In genomic region chr12:54381136-54381535, GRCh38 we compare ENCODE assay signal across 20 cellular contexts. TPM values are rescaled to one million over a fixed set of nuclear protein-coding genes. Genes with fewer than 3 reads are reported as not detected.
DNase-seq lines count a peak whose midpoint lies in the region; ATAC-seq, FAIRE-seq and TF ChIP-seq lines count a peak whose summit lies in the region.
"Had no signal": no experiment of that assay in that cellular context is flagged by ENCODE, and none has a peak within 500 bp of the region (broad histone marks: within the 10 kb centered on the region; RNA-seq: fewer than 3 reads in every experiment).

No MANE protein-coding gene starts in this region.

- peaks cover 0 to 2% (median 0%) of the 10 kb centered on the region in 7 donors for H3K9me3 Mint-ChIP-seq in CD14-positive monocyte
- H3K9me3 Mint-ChIP-seq: CD4-positive, alpha-beta memory T cell; GM23338; H9; HFFc6 had no signal

- H3K9me1 ChIP-seq in K562 (ENCODE audit: control insufficient read depth, insufficient read depth, low read length) = peaks cover 8% of the 10 kb centered on the region

- in situ Hi-C loops in K562 (cut with MboI) = no loop called here
- in situ Hi-C loops in gastrocnemius medialis (cut with MboI; ENCODE audit: low sequenced_read_pairs in 4 of 4) = no loop called here

- H3K27ac Mint-ChIP-seq in CD14-positive monocyte = peak overlapping the region; percentile 57 to 100 (median 100)
- H3K27ac Mint-ChIP-seq: GM23338 had no signal

- H3K27me3 ChIP-seq in ACC112 (ENCODE audit: insufficient read depth, low read length) = no peaks in the 10 kb centered on the region
- H3K27me3 ChIP-seq in K562 (ENCODE audit: control insufficient read depth in 2 of 2, insufficient read depth in 2 of 2, low read length in 2 of 2) = no peaks in the 10 kb centered on the region
- H3K27me3 ChIP-seq in gastrocnemius medialis = no peaks in the 10 kb centered on the region

- no peak for DNase-seq in CD14-positive monocyte (ENCODE audit: low spot score)
- no peak for DNase-seq in K562 (ENCODE audit: extremely low read depth in 1 of 4, low spot score in 3 of 4)
- no peak for DNase-seq in gastrocnemius medialis
- no peak for DNase-seq in retina
- no peak for DNase-seq in C1 segment of cervical spinal cord (lab: John Stamatoyannopoulos, UW)
- no peak for DNase-seq in nucleus accumbens (lab: John Stamatoyannopoulos, UW)
- DNase-seq: AML-193; CD4-positive, alpha-beta memory T cell; DND-41; GDM1; H9; HFFc6; KG1 had no signal

- CTCF ChIA-PET in K562 (lab: Yijun Ruan, JAX; ENCODE audit: low intra/inter-chr PET ratio) = interaction anchor here (3.2 to 3.8 kb wide), 2 partner anchors 12 to 160 kb away, joined by 36 to 50 read pairs; no protein-coding TSS in a partner anchor

- H2AFZ ChIP-seq in ACC112 (ENCODE audit: low read length, unreplicated experiment) (no peak overlapping the region), K562 (ENCODE audit: low read depth, low read length) (no peak overlapping the region)
- H2AFZ ChIP-seq: GM23338 had no signal

- no peak overlapping the region for H3K4me3 ChIP-seq in ACC112 (ENCODE audit: low read depth, low read length)
- H3K4me3 ChIP-seq in K562 = no peak overlapping the region
- H3K4me3 ChIP-seq in gastrocnemius medialis = no peak overlapping the region
- H3K4me3 ChIP-seq: BLaER1 treated with 17β-estradiol and CSF1 and Interleukin-3, amounts not matched to agents 10 nM and 100 nM; GM23338 had no signal

- no peak overlapping the region for H3K9ac ChIP-seq in K562 (ENCODE audit: insufficient read depth in 1 of 2, low read depth in 2 of 2, low read length in 2 of 2)

- no peak for TF ChIP-seq CTCF in CD14-positive monocyte (IDR thresholded peaks at IDR 0.05)
- TF ChIP-seq CTCF in K562 (IDR thresholded peaks at IDR 0.05 in 2 of 3, conservative IDR thresholded peaks at IDR 0.05 in 1 of 3; ENCODE audit: insufficient read depth in 2 of 3, low read depth in 1 of 3, low read length in 3 of 3) = no peak
- TF ChIP-seq CTCF in gastrocnemius medialis (IDR thresholded peaks at IDR 0.05 in 4 of 5, conservative IDR thresholded peaks at IDR 0.05 in 1 of 5) = no peak

- no peak for ATAC-seq in K562
- ATAC-seq in gastrocnemius medialis = no peak
- no peak for ATAC-seq in HG03439 (IDR thresholded peaks at IDR 0.05; ENCODE audit: unreplicated experiment)
- ATAC-seq: GM23338 had no signal

- H4K20me1 ChIP-seq in K562 (replicated peaks; ENCODE audit: control insufficient read depth, insufficient read depth, low read length) = peaks cover 12% of the 10 kb centered on the region

- TF ChIP-seq EP300 in K562 (IDR thresholded peaks at IDR 0.05; ENCODE audit: low read length) = no peak

- H3K79me2 ChIP-seq in ACC112 (ENCODE audit: control insufficient read depth, insufficient read depth, low read length, unreplicated experiment) (no peaks in the 10 kb centered on the region), K562 (ENCODE audit: control insufficient read depth, insufficient read depth, low read length) (peaks cover 70% of the 10 kb centered on the region)

- H3K4me1 ChIP-seq in ACC112 (ENCODE audit: control insufficient read depth, insufficient read depth, low read length, unreplicated experiment) (peaks cover 45% of the 10 kb centered on the region), K562 (replicated peaks in 1 of 2; ENCODE audit: control insufficient read depth in 2 of 2, insufficient read depth in 2 of 2, low read length in 2 of 2) (peaks cover 54 to 56% of the 10 kb centered on the region in 2 experiments), gastrocnemius medialis (peaks cover 39 to 58% of the 10 kb centered on the region in 2 donors)

- H3K27me3 Mint-ChIP-seq in CD14-positive monocyte (ENCODE audit: low read depth in 3 of 3) = peaks cover 0 to 2% (median under 1%) of the 10 kb centered on the region in 3 donors
- H3K27me3 Mint-ChIP-seq: CD4-positive, alpha-beta memory T cell had no signal

- H3K27ac ChIP-seq in ACC112 (ENCODE audit: low read depth, low read length) = peak overlapping the region; percentile 67; the same call in 1 of the 2 replicates
- no peak overlapping the region for H3K27ac ChIP-seq in K562 (ENCODE audit: extremely low read depth, low read depth, low read length)
- H3K27ac ChIP-seq in gastrocnemius medialis = peak overlapping the region in 3 of 4 donors; percentile 3 to 78 (median 72)

- H3K36me3 ChIP-seq in ACC112 (ENCODE audit: insufficient read depth, low read length) (peaks cover 7% of the 10 kb centered on the region), K562 (ENCODE audit: control insufficient read depth, insufficient read depth, low read length) (peaks cover 79% of the 10 kb centered on the region), gastrocnemius medialis (no peaks in the 10 kb centered on the region)

- WGBS in K562 (ENCODE audit: insufficient coverage, low coverage, missing lambda C conversion rate) = 91% methylated on average over 4 of the region's 4 CpGs

- TF ChIP-seq RAD21 in K562 (CRISPR knock-in tag; conservative IDR thresholded peaks at IDR 0.05 in 1 of 2, IDR thresholded peaks at IDR 0.05 in 1 of 2) = no peak

- TF ChIP-seq POLR2A in K562 (conservative IDR thresholded peaks at IDR 0.05) (no peak), gastrocnemius medialis (IDR thresholded peaks at IDR 0.05) (no peak)

- FAIRE-seq in K562 (lab: Jason Lieb, UNC) = no peak
- FAIRE-seq: D721Med, GM12892 had no signal

- peaks cover 79% of the 10 kb centered on the region for H3K4me1 Mint-ChIP-seq in CD14-positive monocyte

- H3K36me3 Mint-ChIP-seq in CD14-positive monocyte = peaks cover 61 to 66% of the 10 kb centered on the region in 2 donors
- H3K36me3 Mint-ChIP-seq: CD4-positive, alpha-beta memory T cell had no signal

- no peak overlapping the region for H3K4me2 ChIP-seq in K562 (ENCODE audit: insufficient read depth, low read length)
- H3K4me2 ChIP-seq: GM23338 had no signal

- POLR2A ChIA-PET in K562 (lab: Yijun Ruan, JAX) = interaction anchor here (1.1 kb wide), 3 partner anchors 12 to 64 kb away, joined by 3 to 4 read pairs (median 4); no protein-coding TSS in a partner anchor

- no peaks in the 10 kb centered on the region for H3K9me3 ChIP-seq in K562 (replicated peaks; ENCODE audit: control insufficient read depth, insufficient read depth, low read depth, low read length)
- no peaks in the 10 kb centered on the region for H3K9me3 ChIP-seq in gastrocnemius medialis
- H3K9me3 ChIP-seq: BLaER1 treated with 17β-estradiol and CSF1 and Interleukin-3, amounts not matched to agents 10 nM and 100 nM had no signal

- no peak overlapping the region for H3K4me3 Mint-ChIP-seq in CD14-positive monocyte
- H3K4me3 Mint-ChIP-seq: GM23338, H9, HFFc6 had no signal

- intact Hi-C loops in CD14-positive monocyte (cut with micrococcal nuclease) (no loop called here), K562 (cut with micrococcal nuclease) (no loop called here), gastrocnemius medialis (cut with DNase I; ENCODE audit: low total_unique reads) (no loop called here)

- BruUV-seq in K562 (replicated peaks; lab: Mats Ljungman, UMichigan) = no TSS peak

RNA-seq across cellular contexts. Expression of gene ZNF385A, which starts 3.4 kb away (rescaled TPM):
- polyA plus RNA-seq in CD14-positive monocyte (10 to 100 TPM; 53.9 to 78.3 TPM), K562 (2011; rRNA removed) (7.7 and 15.6 TPM in 2 replicates), K562 (2014; fragmentation: Illumina TruSeq; extraction: Trizol) (65.7 and 88.2 TPM in 2 replicates), K562 (2014; fragmentation: Nextera tagmentation; extraction: Ambion mirVana) (1 to 10 TPM; 1.0 TPM), K562 (2014; rRNA removed) (30.3 and 34.6 TPM in 2 replicates)
- total RNA-seq in K562 (2011; cell fraction: chromatin; rRNA removed; ENCODE audit: low replicate concordance) = 8.1 and 25.0 TPM in 2 replicates
- 9.7 and 11.1 TPM in 2 replicates for total RNA-seq in K562 (2011; cell fraction: nucleolus; rRNA removed)
- 9.7 and 11.8 TPM in 2 replicates for total RNA-seq in K562 (2011; cell fraction: nucleoplasm; rRNA removed)
- total RNA-seq in K562 (2014; rRNA removed) (15.9 and 17.7 TPM in 2 replicates), K562 (2014; rRNA removed; fragmentation: Illumina TruSeq; extraction: Trizol) (3.5 and 3.7 TPM in 2 replicates), K562 (2015; rRNA removed; fragmentation: Illumina TruSeq; extraction: Trizol) (5.9 and 8.7 TPM in 2 replicates), K562 (2021) (96.5 and 111 TPM in 2 replicates), gastrocnemius medialis (10 to 100 TPM in 3 of 4 donors, 1 to 10 TPM in 1; 3.3 to 21.0 (median 18.3) TPM)
- 11.8 and 25.5 TPM in 2 replicates for polyA plus RNA-seq in K562 (2011; cell fraction: cytosol; rRNA removed)
- polyA plus RNA-seq in K562 (2011; cell fraction: nucleus; rRNA removed) = 15.0 and 32.1 TPM in 2 replicates
- 35.9 and 43.9 TPM in 2 replicates for polyA plus RNA-seq in K562 (2012)
- 4.7 and 6.3 TPM in 2 replicates for polyA minus RNA-seq in K562 (2011; rRNA and poly(A)+ RNA removed)
- polyA minus RNA-seq in K562 (2011; cell fraction: cytosol; rRNA and poly(A)+ RNA removed) = 31.2 and 48.8 TPM in 2 replicates
- 6.7 and 8.1 TPM in 2 replicates for polyA minus RNA-seq in K562 (2011; cell fraction: nucleus; rRNA and poly(A)+ RNA removed)
- polyA plus RNA-seq: CD4-positive, alpha-beta memory T cell had no signal

RNA-seq across cellular contexts. Expression of gene GPR84, which starts 16.9 kb away (rescaled TPM):
- polyA plus RNA-seq in CD14-positive monocyte (1 to 10 TPM; 2.4 to 5.6 TPM), K562 (2011; rRNA removed) (0.16 TPM in 1 of 2 replicates, not detected in the other), K562 (2014; fragmentation: Illumina TruSeq; extraction: Trizol) (0.10 TPM in 1 of 2 replicates, not detected in the other), K562 (2014; fragmentation: Nextera tagmentation; extraction: Ambion mirVana) (under 1 TPM; 0.07 to 0.18 TPM), K562 (2014; rRNA removed) (not detected in 2 replicates)
- total RNA-seq in K562 (2011; cell fraction: chromatin; rRNA removed; ENCODE audit: low replicate concordance) = 0.48 and 1.8 TPM in 2 replicates
- total RNA-seq in K562 (2011; cell fraction: nucleolus; rRNA removed) = 0.13 and 0.17 TPM in 2 replicates
- 0.44 and 0.69 TPM in 2 replicates for total RNA-seq in K562 (2011; cell fraction: nucleoplasm; rRNA removed)
- total RNA-seq in K562 (2014; rRNA removed) (0.16 TPM in 1 of 2 replicates, not detected in the other), K562 (2014; rRNA removed; fragmentation: Illumina TruSeq; extraction: Trizol) (0.11 TPM in 1 of 2 replicates, not detected in the other), K562 (2015; rRNA removed; fragmentation: Illumina TruSeq; extraction: Trizol) (not detected in 2 replicates), K562 (2021) (not detected in 2 replicates), gastrocnemius medialis (under 1 TPM in 2 of 4 donors, not detected in 2; 0.49 to 0.51 TPM)
- polyA plus RNA-seq in K562 (2011; cell fraction: cytosol; rRNA removed) = not detected in 2 replicates
- 0.25 and 0.44 TPM in 2 replicates for polyA plus RNA-seq in K562 (2011; cell fraction: nucleus; rRNA removed)
- polyA plus RNA-seq in K562 (2012) = 0.07 and 0.47 TPM in 2 replicates
- 0.12 TPM in 1 of 2 replicates, not detected in the other for polyA minus RNA-seq in K562 (2011; rRNA and poly(A)+ RNA removed)
- not detected in 2 replicates for polyA minus RNA-seq in K562 (2011; cell fraction: cytosol; rRNA and poly(A)+ RNA removed)
- 0.22 TPM in 1 of 2 replicates, not detected in the other for polyA minus RNA-seq in K562 (2011; cell fraction: nucleus; rRNA and poly(A)+ RNA removed)
- total RNA-seq: A673, GM23338, H9, HFFc6 had no signal
- polyA plus RNA-seq: CD4-positive, alpha-beta memory T cell; GM23338 had no signal

RNA-seq across cellular contexts. Expression of gene ITGA5, which starts 37.9 kb away (rescaled TPM):
- 10 to 100 TPM; 85.5 to 99.4 TPM for polyA plus RNA-seq in CD14-positive monocyte
- total RNA-seq in K562 (2011; cell fraction: chromatin; rRNA removed; ENCODE audit: low replicate concordance) = 326 and 672 TPM in 2 replicates
- 425 and 592 TPM in 2 replicates for total RNA-seq in K562 (2011; cell fraction: nucleolus; rRNA removed)
- total RNA-seq in K562 (2011; cell fraction: nucleoplasm; rRNA removed) = 368 and 393 TPM in 2 replicates
- 47.4 and 59.0 TPM in 2 replicates for total RNA-seq in K562 (2014; rRNA removed)
- 41.7 and 49.0 TPM in 2 replicates for total RNA-seq in K562 (2014; rRNA removed; fragmentation: Illumina TruSeq; extraction: Trizol)
- total RNA-seq in K562 (2015; rRNA removed; fragmentation: Illumina TruSeq; extraction: Trizol) = 33.7 and 34.5 TPM in 2 replicates
- 71.0 and 75.2 TPM in 2 replicates for total RNA-seq in K562 (2021)
- polyA plus RNA-seq in K562 (2011; rRNA removed) = 55.5 and 114 TPM in 2 replicates
- polyA plus RNA-seq in K562 (2011; cell fraction: cytosol; rRNA removed) = 44.7 and 52.4 TPM in 2 replicates
- polyA plus RNA-seq in K562 (2011; cell fraction: nucleus; rRNA removed) = 273 and 364 TPM in 2 replicates
- 58.8 and 103 TPM in 2 replicates for polyA plus RNA-seq in K562 (2012)
- polyA plus RNA-seq in K562 (2014; fragmentation: Illumina TruSeq; extraction: Trizol) = 82.1 and 82.8 TPM in 2 replicates
- 1 to 10 TPM; 9.1 to 9.2 TPM for polyA plus RNA-seq in K562 (2014; fragmentation: Nextera tagmentation; extraction: Ambion mirVana)
- 34.0 and 36.0 TPM in 2 replicates for polyA plus RNA-seq in K562 (2014; rRNA removed)
- 104 and 113 TPM in 2 replicates for polyA minus RNA-seq in K562 (2011; rRNA and poly(A)+ RNA removed)
- polyA minus RNA-seq in K562 (2011; cell fraction: cytosol; rRNA and poly(A)+ RNA removed) = 72.0 and 119 TPM in 2 replicates
- 150 and 186 TPM in 2 replicates for polyA minus RNA-seq in K562 (2011; cell fraction: nucleus; rRNA and poly(A)+ RNA removed)
- 10 to 100 TPM; 26.5 to 34.1 (median 30.9) TPM for total RNA-seq in gastrocnemius medialis

RNA-seq across cellular contexts. Expression of gene COPZ1, which starts 56.2 kb away (rescaled TPM):
- polyA plus RNA-seq in CD14-positive monocyte (100 to 1,000 TPM; 176 to 190 TPM), K562 (2011; rRNA removed) (473 and 482 TPM in 2 replicates), K562 (2014; fragmentation: Illumina TruSeq; extraction: Trizol) (277 and 293 TPM in 2 replicates), K562 (2014; fragmentation: Nextera tagmentation; extraction: Ambion mirVana) (100 to 1,000 TPM; 437 to 487 TPM), K562 (2014; rRNA removed) (177 and 232 TPM in 2 replicates)
- 92.5 and 126 TPM in 2 replicates for total RNA-seq in K562 (2011; cell fraction: chromatin; rRNA removed; ENCODE audit: low replicate concordance)
- 75.9 and 83.9 TPM in 2 replicates for total RNA-seq in K562 (2011; cell fraction: nucleolus; rRNA removed)
- total RNA-seq in K562 (2011; cell fraction: nucleoplasm; rRNA removed) = 128 and 170 TPM in 2 replicates
- total RNA-seq in K562 (2014; rRNA removed) (137 and 157 TPM in 2 replicates), K562 (2014; rRNA removed; fragmentation: Illumina TruSeq; extraction: Trizol) (233 and 284 TPM in 2 replicates), K562 (2015; rRNA removed; fragmentation: Illumina TruSeq; extraction: Trizol) (142 and 156 TPM in 2 replicates), K562 (2021) (187 and 192 TPM in 2 replicates), gastrocnemius medialis (100 to 1,000 TPM in 2 of 4 donors, 10 to 100 TPM in 2; 91.8 to 145 (median 107) TPM)
- 231 and 446 TPM in 2 replicates for polyA plus RNA-seq in K562 (2011; cell fraction: cytosol; rRNA removed)
- 125 and 220 TPM in 2 replicates for polyA plus RNA-seq in K562 (2011; cell fraction: nucleus; rRNA removed)
- polyA plus RNA-seq in K562 (2012) = 265 and 413 TPM in 2 replicates
- polyA minus RNA-seq in K562 (2011; rRNA and poly(A)+ RNA removed) = 329 and 369 TPM in 2 replicates
- polyA minus RNA-seq in K562 (2011; cell fraction: cytosol; rRNA and poly(A)+ RNA removed) = 167 and 216 TPM in 2 replicates
- 21.7 and 60.2 TPM in 2 replicates for polyA minus RNA-seq in K562 (2011; cell fraction: nucleus; rRNA and poly(A)+ RNA removed)
